Comparison of ENCODE assay signal across 9 cellular contexts in the genomic region with DNA sequence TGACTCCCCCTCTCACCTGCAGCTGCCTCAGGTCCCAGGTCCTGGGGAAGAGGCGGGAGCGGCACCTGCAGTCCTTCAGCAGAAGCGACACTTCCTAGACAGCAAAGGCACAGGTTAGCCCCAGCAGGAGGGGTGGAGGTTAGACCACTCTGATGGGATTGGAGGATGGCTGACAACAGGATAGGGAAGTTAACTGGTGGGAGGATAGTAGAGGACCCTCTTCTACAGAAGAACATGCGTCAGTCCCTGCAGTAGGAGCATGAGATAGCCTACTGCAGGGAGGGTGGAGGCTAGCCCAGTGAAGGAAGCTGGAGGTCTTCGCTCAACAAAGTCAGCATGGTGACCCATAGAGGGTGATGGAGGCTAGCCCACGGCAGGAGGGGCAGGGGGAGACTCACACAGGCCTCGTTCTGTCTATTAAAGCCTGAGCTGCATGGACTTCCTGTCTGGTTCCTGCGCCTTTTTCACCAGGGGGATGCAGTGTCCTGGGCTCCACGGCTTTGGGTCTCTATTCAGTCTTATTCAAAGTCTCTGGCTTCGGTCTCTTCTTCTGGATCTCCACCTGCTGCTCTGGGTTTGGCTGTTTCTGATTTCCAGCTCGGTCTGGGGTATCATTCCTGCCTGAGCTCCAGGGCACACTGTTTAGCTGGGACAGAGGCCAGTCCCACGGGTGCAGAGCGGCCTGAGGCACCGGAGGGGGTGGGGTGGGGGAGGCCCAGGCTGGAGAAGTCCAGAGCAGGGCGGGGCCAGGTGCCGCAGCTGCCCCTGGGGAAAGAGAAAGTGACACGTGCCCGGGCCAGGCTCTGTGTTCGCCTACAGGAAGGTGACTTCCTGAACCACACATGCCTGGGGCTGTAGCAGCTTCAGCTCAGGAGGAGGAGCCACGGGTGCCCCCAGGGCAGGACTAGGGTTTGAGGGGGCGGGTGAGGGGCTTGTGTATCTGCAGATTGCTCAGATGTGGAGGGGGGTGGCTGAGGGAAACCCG. TPM values are rescaled to one million over a fixed set of nuclear protein-coding genes. Genes with fewer than 3 reads are reported as not detected.
DNase-seq lines count a peak whose midpoint lies in the region; ATAC-seq and TF ChIP-seq lines count a peak whose summit lies in the region.
"Had no signal": no experiment of that assay in that cellular context is flagged by ENCODE, and none has a peak within 500 bp of the region (broad histone marks: within the 10 kb centered on the region; RNA-seq: fewer than 3 reads in every experiment).

No MANE protein-coding gene starts in this region.

- peak overlapping the region; percentile 41 for H3K4me3 Mint-ChIP-seq in activated CD4-positive, alpha-beta T cell treated with anti-CD3 and anti-CD28 coated beads, Interleukin-2, amount 10 ng/mL, durations not matched to agents 7 days and 5 days
- H3K4me3 Mint-ChIP-seq in HFFc6 = no peak overlapping the region; the same call in 1 of the 2 replicates

- POLR2A ChIA-PET in activated CD4-positive, alpha-beta T cell treated with anti-CD3 and anti-CD28 coated beads, Interleukin-2, amount 10 ng/mL, durations not matched to agents 7 days and 5 days (lab: Charles Lee) = interaction anchor here (0.6 kb wide), 1 partner anchor 26 kb away, joined by 4 read pairs; no protein-coding TSS in a partner anchor

- ATAC-seq in GM18870 (IDR thresholded peaks at IDR 0.05; ENCODE audit: unreplicated experiment) = no peak

- no peaks in the 10 kb centered on the region for H3K27me3 Mint-ChIP-seq in activated CD4-positive, alpha-beta T cell treated with anti-CD3 and anti-CD28 coated beads, Interleukin-2, amount 10 ng/mL, durations not matched to agents 7 days and 5 days
- H3K27me3 Mint-ChIP-seq in HFFc6 (ENCODE audit: insufficient read depth) = peaks cover 29% of the 10 kb centered on the region; the same call in 1 of the 2 replicates

- no peaks in the 10 kb centered on the region for H3K9me3 Mint-ChIP-seq in activated CD4-positive, alpha-beta T cell treated with anti-CD3 and anti-CD28 coated beads, Interleukin-2, amount 10 ng/mL, durations not matched to agents 7 days and 5 days
- no peaks in the 10 kb centered on the region for H3K9me3 Mint-ChIP-seq in HFFc6

- H3K4me1 Mint-ChIP-seq in activated CD4-positive, alpha-beta T cell treated with anti-CD3 and anti-CD28 coated beads, Interleukin-2, amount 10 ng/mL, durations not matched to agents 7 days and 5 days = peaks cover 28% of the 10 kb centered on the region
- peaks cover 6% of the 10 kb centered on the region; the same call in 1 of the 2 replicates for H3K4me1 Mint-ChIP-seq in HFFc6 (ENCODE audit: low read depth)

- H3K27ac Mint-ChIP-seq in activated CD4-positive, alpha-beta T cell treated with anti-CD3 and anti-CD28 coated beads, Interleukin-2, amount 10 ng/mL, durations not matched to agents 7 days and 5 days = peak overlapping the region; percentile 88
- H3K27ac Mint-ChIP-seq in HFFc6 = no peak overlapping the region

- TF ChIP-seq CTCF in HFFc6 (IDR thresholded peaks at IDR 0.05) = no peak

- CTCF ChIA-PET in activated CD4-positive, alpha-beta T cell treated with anti-CD3 and anti-CD28 coated beads, Interleukin-2, amount 10 ng/mL, durations not matched to agents 7 days and 5 days (lab: Charles Lee) = interaction anchor here (1.5 kb wide), 1 partner anchor 14 kb away, joined by 5 read pairs; no protein-coding TSS in a partner anchor

- DNase-seq in NCI-H2227 (lab: John Stamatoyannopoulos, UW; ENCODE audit: unreplicated experiment) (peak; percentile 58), NCI-H2227 treated with DMSO at 0.1 percent for 48 hours (lab: John Stamatoyannopoulos, UW) (no peak), HuH-7.5 (ENCODE audit: low spot score) (peak; percentile 47), islet precursor cell (peak; percentile 78), ureter (ENCODE audit: low spot score) (peak; percentile 84), HFFc6 (no peak)
- peak; percentile 61 for DNase-seq in activated CD4-positive, alpha-beta T cell treated with anti-CD3 and anti-CD28 coated beads, Interleukin-2, amount 10 ng/mL, durations not matched to agents 7 days and 5 days

- H3K36me3 Mint-ChIP-seq in activated CD4-positive, alpha-beta T cell treated with anti-CD3 and anti-CD28 coated beads, Interleukin-2, amount 10 ng/mL, durations not matched to agents 7 days and 5 days (ENCODE audit: low read depth) = no peaks in the 10 kb centered on the region
- no peaks in the 10 kb centered on the region for H3K36me3 Mint-ChIP-seq in HFFc6 (ENCODE audit: low read depth)

RNA-seq across cellular contexts. Expression of a gene that starts 7.3 kb away (rescaled TPM):
- total RNA-seq in activated CD4-positive, alpha-beta T cell treated with anti-CD3 and anti-CD28 coated beads, Interleukin-2, amount 10 ng/mL, durations not matched to agents 7 days and 5 days = not detected
- total RNA-seq in ureter = not detected
- not detected for total RNA-seq in HFFc6 (2021; fragmentation: NEBNext Ultra II Directional; extraction: Animal tissue kit (Norgen Biotek cat#: 25700))
- total RNA-seq: activated CD8-positive, alpha-beta memory T cell treated with anti-CD3 and anti-CD28 coated beads for 36 hours had no signal

RNA-seq across cellular contexts. Expression of a gene that starts 11.2 kb away (rescaled TPM):
- not detected for total RNA-seq in activated CD4-positive, alpha-beta T cell treated with anti-CD3 and anti-CD28 coated beads, Interleukin-2, amount 10 ng/mL, durations not matched to agents 7 days and 5 days
- total RNA-seq in ureter = not detected
- total RNA-seq in HFFc6 (2021; fragmentation: NEBNext Ultra II Directional; extraction: Animal tissue kit (Norgen Biotek cat#: 25700)) = not detected

RNA-seq across cellular contexts. Expression of a gene that starts 30.7 kb away (rescaled TPM):
- total RNA-seq in activated CD4-positive, alpha-beta T cell treated with anti-CD3 and anti-CD28 coated beads, Interleukin-2, amount 10 ng/mL, durations not matched to agents 7 days and 5 days = not detected
- not detected for total RNA-seq in ureter
- total RNA-seq in HFFc6 (2021; fragmentation: NEBNext Ultra II Directional; extraction: Animal tissue kit (Norgen Biotek cat#: 25700)) = not detected
- total RNA-seq: activated CD8-positive, alpha-beta memory T cell treated with anti-CD3 and anti-CD28 coated beads for 36 hours had no signal

RNA-seq across cellular contexts. Expression of a gene that starts 33.4 kb away (rescaled TPM):
- not detected for total RNA-seq in activated CD4-positive, alpha-beta T cell treated with anti-CD3 and anti-CD28 coated beads, Interleukin-2, amount 10 ng/mL, durations not matched to agents 7 days and 5 days
- total RNA-seq in ureter = not detected
- total RNA-seq in HFFc6 (2021; fragmentation: NEBNext Ultra II Directional; extraction: Animal tissue kit (Norgen Biotek cat#: 25700)) = not detected
- total RNA-seq: activated CD8-positive, alpha-beta memory T cell treated with anti-CD3 and anti-CD28 coated beads for 36 hours had no signal

RNA-seq across cellular contexts. Expression of a gene that starts 40.7 kb away (rescaled TPM):
- total RNA-seq in activated CD4-positive, alpha-beta T cell treated with anti-CD3 and anti-CD28 coated beads, Interleukin-2, amount 10 ng/mL, durations not matched to agents 7 days and 5 days = not detected
- total RNA-seq in ureter = 18.4 TPM
- not detected for total RNA-seq in HFFc6 (2021; fragmentation: NEBNext Ultra II Directional; extraction: Animal tissue kit (Norgen Biotek cat#: 25700))
- total RNA-seq: activated CD8-positive, alpha-beta memory T cell treated with anti-CD3 and anti-CD28 coated beads for 36 hours had no signal

Comparison
In these comparisons a context has a peak if more than half of its experiments do, and no peak if none do; other contexts are left out.
1. DNase-seq: peak in NCI-H2227 (single experiment), HuH-7.5 (single experiment), activated CD4-positive, alpha-beta T cell treated with anti-CD3 and anti-CD28 coated beads, Interleukin-2, amount 10 ng/mL, durations not matched to agents 7 days and 5 days (single experiment), islet precursor cell (single experiment) and ureter (single experiment); none in NCI-H2227 treated with DMSO at 0.1 percent for 48 hours (single experiment) and HFFc6 (single experiment).